In the genomic region with DNA sequence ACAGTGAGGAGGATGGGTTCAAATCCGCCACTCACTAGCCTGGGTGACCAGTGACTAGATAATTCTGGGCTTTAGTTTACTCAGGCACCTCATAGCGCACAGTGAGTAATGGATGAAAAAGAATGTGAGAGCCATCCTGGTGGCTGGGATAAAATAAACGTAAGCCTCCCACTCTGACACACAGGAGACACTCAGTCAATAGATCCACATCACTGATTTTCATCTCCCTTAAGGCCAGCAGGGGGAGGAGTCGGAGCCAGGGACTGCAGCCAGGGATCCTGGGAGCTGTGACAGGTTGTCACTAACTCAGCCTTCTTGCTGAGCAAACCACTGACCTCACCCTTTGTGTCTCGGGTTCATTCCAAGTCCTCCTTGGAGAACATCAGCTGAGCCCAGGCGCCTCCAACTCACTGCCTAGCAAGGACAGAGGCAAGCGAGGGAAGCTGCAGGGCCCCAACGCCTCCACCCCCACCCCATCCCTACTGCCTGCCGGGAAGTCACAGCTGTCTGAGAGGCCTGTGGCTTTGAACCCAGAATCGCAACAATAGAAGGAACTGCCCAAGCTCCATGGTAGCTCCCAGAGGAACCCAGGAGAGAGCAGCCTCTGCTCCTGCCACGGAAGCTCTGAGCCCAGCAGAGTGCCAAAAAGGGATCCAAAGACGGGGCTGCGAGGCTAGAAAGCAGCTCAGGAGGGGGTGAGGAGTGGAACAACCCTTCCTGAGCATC, we compare ENCODE assay signal across 8 cellular contexts. TPM values are rescaled to one million over a fixed set of nuclear protein-coding genes. Genes with fewer than 3 reads are reported as not detected.
A peak's percentile ranks its signal among the peaks of the same experiment; 100 is the strongest.
DNase-seq lines count a peak whose midpoint lies in the region; ATAC-seq and TF ChIP-seq lines count a peak whose summit lies in the region.

No MANE protein-coding gene starts in this region.

- H3K4me3 ChIP-seq in WERI-Rb-1 (ENCODE audit: low read depth, low read length) = no peak overlapping the region

- H3K9me3 ChIP-seq in WERI-Rb-1 (ENCODE audit: severe bottlenecking) = no peaks in the 10 kb centered on the region

- no peaks in the 10 kb centered on the region for H3K36me3 ChIP-seq in WERI-Rb-1

- in situ Hi-C loops in GM13976 (cut with MboI; ENCODE audit: low sequenced_read_pairs, unreplicated experiment) = no loop called here

- no peak for ATAC-seq in GM21723 (IDR thresholded peaks at IDR 0.05; ENCODE audit: unreplicated experiment)
- no peak for ATAC-seq in GM21576 (IDR thresholded peaks at IDR 0.05; ENCODE audit: unreplicated experiment)

- no peaks in the 10 kb centered on the region for H3K27me3 ChIP-seq in WERI-Rb-1 (ENCODE audit: insufficient read depth, low read depth, severe bottlenecking)

- peak; percentile 34 for DNase-seq in DMS153 (lab: John Stamatoyannopoulos, UW)
- DNase-seq in LoVo (ENCODE audit: low spot score) = peak; percentile 50
- peak; percentile 85 for DNase-seq in WERI-Rb-1
- peak; percentile 98 for DNase-seq in glomerular visceral epithelial cell (ENCODE audit: extremely low spot score)
- peak; percentile 62 for DNase-seq in occipital lobe (lab: John Stamatoyannopoulos, UW)
- DNase-seq in GM13976 (ENCODE audit: low spot score) = no peak

- H3K27ac ChIP-seq in WERI-Rb-1 = peak overlapping the region; percentile 62

- TF ChIP-seq CTCF in WERI-Rb-1 (IDR thresholded peaks at IDR 0.05; ENCODE audit: low read depth, low read length) (peak; percentile 74), GM13976 (IDR thresholded peaks at IDR 0.05; ENCODE audit: borderline replicate concordance, control extremely low read depth, extremely low read depth, insufficient read depth, missing control alignments) (no peak)

RNA-seq across cellular contexts. Expression of a gene that starts 30.7 kb away (rescaled TPM):
- 2.8 TPM for total RNA-seq in occipital lobe

RNA-seq across cellular contexts. Expression of a gene that starts 33.9 kb away (rescaled TPM):
- total RNA-seq in occipital lobe = 1,592 TPM

RNA-seq across cellular contexts. Expression of a gene that starts 40.3 kb away (rescaled TPM):
- 53.7 TPM for total RNA-seq in occipital lobe

RNA-seq across cellular contexts. Expression of a gene that starts 56.9 kb away (rescaled TPM):
- total RNA-seq in occipital lobe = under 0.01 TPM

RNA-seq across cellular contexts. Expression of a gene that starts 58.2 kb away (rescaled TPM):
- total RNA-seq in occipital lobe = under 0.01 TPM
